14 cellular contexts compared by ENCODE assay signal in the genomic region with DNA sequence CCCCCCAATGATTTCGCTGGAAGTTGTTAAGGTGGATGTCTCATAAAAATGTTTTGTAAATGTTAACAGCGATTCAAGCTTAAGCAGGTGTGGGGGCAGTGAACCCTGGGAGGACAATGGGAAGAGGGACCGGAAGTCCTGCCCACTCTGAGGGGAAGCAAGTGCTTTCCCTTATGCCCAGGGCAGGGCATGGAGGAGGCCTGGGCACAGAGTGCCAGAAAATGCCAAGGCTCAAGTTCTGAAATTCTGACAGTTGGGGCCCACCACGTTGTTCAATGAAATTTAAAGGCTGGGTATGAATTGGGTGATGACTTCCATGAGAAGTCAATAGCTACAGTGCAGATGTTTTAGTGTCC.
DNase-seq lines count a peak whose midpoint lies in the region; ATAC-seq and TF ChIP-seq lines count a peak whose summit lies in the region.
"Had no signal": no experiment of that assay in that cellular context is flagged by ENCODE, and none has a peak within 500 bp of the region (broad histone marks: within the 10 kb centered on the region; RNA-seq: fewer than 3 reads in every experiment).

No MANE protein-coding gene starts in this region.

- H4K20me1 ChIP-seq in neural progenitor cell (ENCODE audit: low read depth): no peaks in the 10 kb centered on the region

- H3F3A ChIP-seq in neural progenitor cell (ENCODE audit: low read depth): peaks cover 4% of the 10 kb centered on the region

- H3K36me3 Mint-ChIP-seq in Caco-2 (ENCODE audit: insufficient read depth, unreplicated experiment) (no peaks in the 10 kb centered on the region), WTC11 (no peaks in the 10 kb centered on the region), neural progenitor cell (no peaks in the 10 kb centered on the region), osteocyte (ENCODE audit: unreplicated experiment) (no peaks in the 10 kb centered on the region)
- no peaks in the 10 kb centered on the region for H3K36me3 Mint-ChIP-seq in activated naive CD8-positive, alpha-beta T cell treated with anti-CD3 and anti-CD28 coated beads, Interleukin-2, amount 50 U/mL, for 24 hours (ENCODE audit: low read depth)

- no peaks in the 10 kb centered on the region for H3K9me3 ChIP-seq in Caco-2
- no peaks in the 10 kb centered on the region for H3K9me3 ChIP-seq in neural progenitor cell (ENCODE audit: low read depth)
- H3K9me3 ChIP-seq: A549 had no signal

- H2AFZ ChIP-seq in neural progenitor cell (replicated peaks): peak overlapping the region; percentile 77

- BruUV-seq in Caco-2 (replicated peaks; lab: Mats Ljungman, UMichigan): no TSS peak

- no peak overlapping the region for H3K4me3 ChIP-seq in Caco-2 (ENCODE audit: low read depth, low read length)
- H3K4me3 ChIP-seq in neural progenitor cell: no peak overlapping the region
- H3K4me3 ChIP-seq: A549 had no signal

- H3K4me1 ChIP-seq in Caco-2 (peaks cover 34% of the 10 kb centered on the region), neural progenitor cell (peaks cover 17% of the 10 kb centered on the region)

- no peak for ATAC-seq in WTC11
- ATAC-seq in HG03045 (IDR thresholded peaks at IDR 0.05; ENCODE audit: unreplicated experiment): no peak
- ATAC-seq in activated naive CD8-positive, alpha-beta T cell treated with anti-CD3 and anti-CD28 coated beads, Interleukin-2, amount 50 U/mL, for 24 hours: no peak
- ATAC-seq: A549 had no signal

- no peak for DNase-seq in Caco-2
- peak; percentile 49 for DNase-seq in NCI-H146 (lab: John Stamatoyannopoulos, UW)
- no peak for DNase-seq in WTC11 (ENCODE audit: low spot score)
- no peak for DNase-seq in neural progenitor cell (ENCODE audit: low spot score)
- DNase-seq in NCI-H2107 treated with DMSO at 0.1 percent for 48 hours (lab: John Stamatoyannopoulos, UW; ENCODE audit: unreplicated experiment): no peak
- DNase-seq in osteocyte (ENCODE audit: extremely low spot score, unreplicated experiment): no peak
- DNase-seq in activated naive CD8-positive, alpha-beta T cell treated with anti-CD3 and anti-CD28 coated beads, Interleukin-2, amount 50 U/mL, for 24 hours: no peak
- DNase-seq: H7, NCI-H1105 treated with DMSO at 0.1 percent for 48 hours, NCI-H187 treated with DMSO at 0.1 percent for 48 hours, NCI-H526 treated with DMSO at 0.1 percent for 48 hours had no signal

- H3K27ac Mint-ChIP-seq in Caco-2 (ENCODE audit: unreplicated experiment): peak overlapping the region; percentile 53
- H3K27ac Mint-ChIP-seq in WTC11: peak overlapping the region; percentile 8; the same call in 1 of the 2 replicates
- H3K27ac Mint-ChIP-seq in neural progenitor cell: peak overlapping the region; percentile 46
- no peak overlapping the region for H3K27ac Mint-ChIP-seq in osteocyte (ENCODE audit: unreplicated experiment)
- H3K27ac Mint-ChIP-seq in activated naive CD8-positive, alpha-beta T cell treated with anti-CD3 and anti-CD28 coated beads, Interleukin-2, amount 50 U/mL, for 24 hours: no peak overlapping the region

- H3K27ac ChIP-seq in neural progenitor cell: no peak overlapping the region
- H3K27ac ChIP-seq: A549, C4-2B had no signal

- H3K9me3 Mint-ChIP-seq in Caco-2 (ENCODE audit: unreplicated experiment) (no peaks in the 10 kb centered on the region), WTC11 (no peaks in the 10 kb centered on the region), neural progenitor cell (no peaks in the 10 kb centered on the region), osteocyte (ENCODE audit: unreplicated experiment) (no peaks in the 10 kb centered on the region)
- no peaks in the 10 kb centered on the region for H3K9me3 Mint-ChIP-seq in activated naive CD8-positive, alpha-beta T cell treated with anti-CD3 and anti-CD28 coated beads, Interleukin-2, amount 50 U/mL, for 24 hours

- no peak overlapping the region for H3K4me3 Mint-ChIP-seq in Caco-2 (ENCODE audit: unreplicated experiment)
- H3K4me3 Mint-ChIP-seq in WTC11: no peak overlapping the region
- no peak overlapping the region for H3K4me3 Mint-ChIP-seq in neural progenitor cell
- no peak overlapping the region for H3K4me3 Mint-ChIP-seq in osteocyte (ENCODE audit: unreplicated experiment)
- no peak overlapping the region for H3K4me3 Mint-ChIP-seq in activated naive CD8-positive, alpha-beta T cell treated with anti-CD3 and anti-CD28 coated beads, Interleukin-2, amount 50 U/mL, for 24 hours

- TF ChIP-seq CTCF in Caco-2 (IDR thresholded peaks at IDR 0.05; ENCODE audit: insufficient read depth in 1 of 2, low read depth in 1 of 2, low read length in 1 of 2, severe bottlenecking in 1 of 2, unreplicated experiment in 1 of 2) (no peak), WTC11 (IDR thresholded peaks at IDR 0.05) (no peak), neural progenitor cell (IDR thresholded peaks at IDR 0.05) (no peak), osteocyte (IDR thresholded peaks at IDR 0.05) (no peak)

- CTCF ChIA-PET in Caco-2 (lab: Charles Lee) (interaction anchor here (0.8 to 1.8 kb wide), 2 partner anchors 32 to 135 kb away, joined by 4 to 9 read pairs; no protein-coding TSS in a partner anchor), WTC11 (lab: Charles Lee) (interaction anchor here (0.6 kb wide), 1 partner anchor 1785 kb away, joined by 3 read pairs; no protein-coding TSS in a partner anchor)

- H3K4me1 Mint-ChIP-seq in Caco-2 (ENCODE audit: low read depth, unreplicated experiment): peaks cover 33% of the 10 kb centered on the region
- H3K4me1 Mint-ChIP-seq in WTC11: peaks cover 17% of the 10 kb centered on the region
- peaks cover 42% of the 10 kb centered on the region for H3K4me1 Mint-ChIP-seq in neural progenitor cell
- H3K4me1 Mint-ChIP-seq in osteocyte (ENCODE audit: unreplicated experiment): peaks cover 41% of the 10 kb centered on the region
- no peaks in the 10 kb centered on the region for H3K4me1 Mint-ChIP-seq in activated naive CD8-positive, alpha-beta T cell treated with anti-CD3 and anti-CD28 coated beads, Interleukin-2, amount 50 U/mL, for 24 hours

- H3K36me3 ChIP-seq in Caco-2 (ENCODE audit: control insufficient read depth, insufficient read depth, low read length) (no peaks in the 10 kb centered on the region), neural progenitor cell (no peaks in the 10 kb centered on the region)

- H3K4me2 ChIP-seq in neural progenitor cell: no peak overlapping the region
- H3K4me2 ChIP-seq: A549 had no signal

- intact Hi-C loops in Caco-2 (cut with micrococcal nuclease; ENCODE audit: unreplicated experiment): no loop called here

- H3K27me3 ChIP-seq in Caco-2 (replicated peaks; ENCODE audit: control insufficient read depth, insufficient read depth, low read length) (no peaks in the 10 kb centered on the region), neural progenitor cell (no peaks in the 10 kb centered on the region)

- H3K27me3 Mint-ChIP-seq in Caco-2 (ENCODE audit: insufficient read depth, unreplicated experiment): no peaks in the 10 kb centered on the region
- H3K27me3 Mint-ChIP-seq in WTC11 (ENCODE audit: low read depth): no peaks in the 10 kb centered on the region
- peaks cover 9% of the 10 kb centered on the region for H3K27me3 Mint-ChIP-seq in neural progenitor cell (ENCODE audit: insufficient read depth, low read depth)
- H3K27me3 Mint-ChIP-seq in osteocyte (ENCODE audit: unreplicated experiment): no peaks in the 10 kb centered on the region
- peaks cover 7% of the 10 kb centered on the region for H3K27me3 Mint-ChIP-seq in activated naive CD8-positive, alpha-beta T cell treated with anti-CD3 and anti-CD28 coated beads, Interleukin-2, amount 50 U/mL, for 24 hours

- no peaks in the 10 kb centered on the region for H3K79me2 ChIP-seq in neural progenitor cell (ENCODE audit: low read depth)

- H3K9ac ChIP-seq in neural progenitor cell: no peak overlapping the region

- POLR2A ChIA-PET in Caco-2 (lab: Charles Lee): no interaction called here
- POLR2A ChIA-PET in WTC11 (lab: Charles Lee): no interaction called here

TF ChIP-seq in WTC11, 78 proteins besides CTCF, POLR2A, EP300 and RAD21:
- TF ChIP-seq CREB1 (CRISPR knock-in tag; IDR thresholded peaks at IDR 0.05) (no peak), FOXK1 (CRISPR knock-in tag; IDR thresholded peaks at IDR 0.05) (no peak), PRRX2 (CRISPR knock-in tag; IDR thresholded peaks at IDR 0.05) (no peak), ZNF671 (CRISPR knock-in tag; IDR thresholded peaks at IDR 0.05) (no peak), MYBL2 (CRISPR knock-in tag; IDR thresholded peaks at IDR 0.05) (no peak)
- TF ChIP-seq, protein P1, sequence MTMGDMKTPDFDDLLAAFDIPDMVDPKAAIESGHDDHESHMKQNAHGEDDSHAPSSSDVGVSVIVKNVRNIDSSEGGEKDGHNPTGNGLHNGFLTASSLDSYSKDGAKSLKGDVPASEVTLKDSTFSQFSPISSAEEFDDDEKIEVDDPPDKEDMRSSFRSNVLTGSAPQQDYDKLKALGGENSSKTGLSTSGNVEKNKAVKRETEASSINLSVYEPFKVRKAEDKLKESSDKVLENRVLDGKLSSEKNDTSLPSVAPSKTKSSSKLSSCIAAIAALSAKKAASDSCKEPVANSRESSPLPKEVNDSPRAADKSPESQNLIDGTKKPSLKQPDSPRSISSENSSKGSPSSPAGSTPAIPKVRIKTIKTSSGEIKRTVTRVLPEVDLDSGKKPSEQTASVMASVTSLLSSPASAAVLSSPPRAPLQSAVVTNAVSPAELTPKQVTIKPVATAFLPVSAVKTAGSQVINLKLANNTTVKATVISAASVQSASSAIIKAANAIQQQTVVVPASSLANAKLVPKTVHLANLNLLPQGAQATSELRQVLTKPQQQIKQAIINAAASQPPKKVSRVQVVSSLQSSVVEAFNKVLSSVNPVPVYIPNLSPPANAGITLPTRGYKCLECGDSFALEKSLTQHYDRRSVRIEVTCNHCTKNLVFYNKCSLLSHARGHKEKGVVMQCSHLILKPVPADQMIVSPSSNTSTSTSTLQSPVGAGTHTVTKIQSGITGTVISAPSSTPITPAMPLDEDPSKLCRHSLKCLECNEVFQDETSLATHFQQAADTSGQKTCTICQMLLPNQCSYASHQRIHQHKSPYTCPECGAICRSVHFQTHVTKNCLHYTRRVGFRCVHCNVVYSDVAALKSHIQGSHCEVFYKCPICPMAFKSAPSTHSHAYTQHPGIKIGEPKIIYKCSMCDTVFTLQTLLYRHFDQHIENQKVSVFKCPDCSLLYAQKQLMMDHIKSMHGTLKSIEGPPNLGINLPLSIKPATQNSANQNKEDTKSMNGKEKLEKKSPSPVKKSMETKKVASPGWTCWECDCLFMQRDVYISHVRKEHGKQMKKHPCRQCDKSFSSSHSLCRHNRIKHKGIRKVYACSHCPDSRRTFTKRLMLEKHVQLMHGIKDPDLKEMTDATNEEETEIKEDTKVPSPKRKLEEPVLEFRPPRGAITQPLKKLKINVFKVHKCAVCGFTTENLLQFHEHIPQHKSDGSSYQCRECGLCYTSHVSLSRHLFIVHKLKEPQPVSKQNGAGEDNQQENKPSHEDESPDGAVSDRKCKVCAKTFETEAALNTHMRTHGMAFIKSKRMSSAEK (CRISPR knock-in tag; IDR thresholded peaks at IDR 0.05; ENCODE audit: borderline replicate concordance): no peak

Comparison
In these comparisons a context has a peak if more than half of its experiments do, and no peak if none do; other contexts are left out.
1. H3K27ac Mint-ChIP-seq: peak in Caco-2 (single experiment), WTC11 (single experiment) and neural progenitor cell (single experiment); none in osteocyte (single experiment) and activated naive CD8-positive, alpha-beta T cell treated with anti-CD3 and anti-CD28 coated beads, Interleukin-2, amount 50 U/mL, for 24 hours (single experiment).